22 cellular contexts compared by ENCODE assay signal in genomic region chr12:117142094-117142493, GRCh38. TPM values are rescaled to one million over a fixed set of nuclear protein-coding genes. Genes with fewer than 3 reads are reported as not detected.
DNase-seq lines count a peak whose midpoint lies in the region; ATAC-seq and TF ChIP-seq lines count a peak whose summit lies in the region.
"Had no signal": no experiment of that assay in that cellular context is flagged by ENCODE, and none has a peak within 500 bp of the region (broad histone marks: within the 10 kb centered on the region; RNA-seq: fewer than 3 reads in every experiment).

No MANE protein-coding gene starts in this region.

- peaks cover 7% of the 10 kb centered on the region; the same call in 2 of the 3 replicates for H3K4me1 Mint-ChIP-seq in GM23338
- peaks cover 14 to 22% (median 17%) of the 10 kb centered on the region in 3 donors for H3K4me1 Mint-ChIP-seq in IgD-negative memory B cell

- H3K36me3 Mint-ChIP-seq in GM23338 (ENCODE audit: low read depth), result peaks cover 18% of the 10 kb centered on the region
- H3K36me3 Mint-ChIP-seq in IgD-negative memory B cell, result peaks cover 10% of the 10 kb centered on the region
- H3K36me3 Mint-ChIP-seq: natural killer cell treated with Interleukin-12 subunit alpha and Interleukin-12 subunit beta and Interleukin-15 and Interleukin-18, amount 100 ng/mL, for 72 hours had no signal

- no peaks in the 10 kb centered on the region for H3K4me1 ChIP-seq in GM23338 (ENCODE audit: insufficient read depth)
- H3K4me1 ChIP-seq: adrenal gland had no signal

- H3K4me3 ChIP-seq in GM23338, result no peak overlapping the region
- H3K4me3 ChIP-seq: adrenal gland, heart left ventricle, skin epidermis had no signal

- H3K27ac Mint-ChIP-seq in GM23338 (no peak overlapping the region), IgD-negative memory B cell (peak overlapping the region; percentile 51 to 89 (median 88))
- H3K27ac Mint-ChIP-seq: natural killer cell treated with Interleukin-12 subunit alpha and Interleukin-12 subunit beta and Interleukin-15 and Interleukin-18, amount 100 ng/mL, for 72 hours had no signal

- intact Hi-C loops in sciatic nerve (cut with DNase I), result loop anchor here (10.0 kb wide), 1 partner anchor 117 kb away; no protein-coding TSS in a partner anchor

- in situ Hi-C loops in GM13976 (cut with MboI; ENCODE audit: low sequenced_read_pairs, unreplicated experiment), result no loop called here

- no peaks in the 10 kb centered on the region for H3K27me3 ChIP-seq in GM23338 (ENCODE audit: insufficient read depth)
- H3K27me3 ChIP-seq: adrenal gland, BE2C, heart left ventricle had no signal

- H3F3A ChIP-seq in GM23338 (replicated peaks; ENCODE audit: low read depth), result no peaks in the 10 kb centered on the region; the same call in 1 of the 2 replicates

- no peak for TF ChIP-seq CTCF in GM23338 (conservative IDR thresholded peaks at IDR 0.05; ENCODE audit: low read depth in 2 of 2)
- no peak for TF ChIP-seq CTCF in GM13976 (IDR thresholded peaks at IDR 0.05; ENCODE audit: borderline replicate concordance, control extremely low read depth, extremely low read depth, insufficient read depth, missing control alignments)

- H3K27me3 Mint-ChIP-seq in GM23338 (ENCODE audit: insufficient read depth, low read depth, poor library complexity) (peaks cover 6% of the 10 kb centered on the region), IgD-negative memory B cell (no peaks in the 10 kb centered on the region)
- H3K27me3 Mint-ChIP-seq: natural killer cell treated with Interleukin-12 subunit alpha and Interleukin-12 subunit beta and Interleukin-15 and Interleukin-18, amount 100 ng/mL, for 72 hours had no signal

- H3K4me3 Mint-ChIP-seq in GM23338 (no peak overlapping the region), IgD-negative memory B cell (peak overlapping the region in 2 of 4 donors; percentile 14 to 60)
- H3K4me3 Mint-ChIP-seq: natural killer cell treated with Interleukin-12 subunit alpha and Interleukin-12 subunit beta and Interleukin-15 and Interleukin-18, amount 100 ng/mL, for 72 hours had no signal

- ATAC-seq in GM18870 (IDR thresholded peaks at IDR 0.05; ENCODE audit: unreplicated experiment) (peak; percentile 40), GM23338 (no peak), sciatic nerve (peak; percentile 44)
- ATAC-seq: natural killer cell treated with Interleukin-12 subunit alpha and Interleukin-12 subunit beta and Interleukin-15 and Interleukin-18, amount 100 ng/mL, for 72 hours had no signal

- no peak overlapping the region for H2AFZ ChIP-seq in GM23338

- 0 out of 2 replicates have a peak overlapping the region, but pooled peaks have one; percentile 39 for H3K27ac ChIP-seq in GM23338 (ENCODE audit: low read depth)
- H3K27ac ChIP-seq: heart left ventricle had no signal

- no peaks in the 10 kb centered on the region for H3K9me2 ChIP-seq in GM23338 (ENCODE audit: insufficient read depth)

- DNase-seq in GM23338 (ENCODE audit: low spot score) (no peak), sciatic nerve (ENCODE audit: low spot score) (no peak), glomerular visceral epithelial cell (ENCODE audit: extremely low spot score) (no peak), GM13976 (ENCODE audit: low spot score) (no peak), anterior cingulate cortex (lab: John Stamatoyannopoulos, UW) (no peak), HUDEP-2 (lab: John Stamatoyannopoulos, UW; ENCODE audit: unreplicated experiment in 76 of 76) (no peak)
- DNase-seq: activated CD4-positive, CD25-positive, alpha-beta regulatory T cell treated with anti-CD3 and anti-CD28 coated beads, Interleukin-2, amount 50 U/mL, for 72 hours; adrenal gland; BE2C; effector CD8-positive, alpha-beta T cell; GF-D8; H7; heart left ventricle; mammary epithelial cell; NCI-H2029 treated with DMSO at 0.1 percent for 48 hours; NCI-H510A; SIG-M5; trophoblast cell had no signal

- no peaks in the 10 kb centered on the region for H3K36me3 ChIP-seq in GM23338 (ENCODE audit: insufficient read depth)

- no peaks in the 10 kb centered on the region for H3K9me3 Mint-ChIP-seq in GM23338
- H3K9me3 Mint-ChIP-seq in IgD-negative memory B cell, result no peaks in the 10 kb centered on the region
- H3K9me3 Mint-ChIP-seq: natural killer cell treated with Interleukin-12 subunit alpha and Interleukin-12 subunit beta and Interleukin-15 and Interleukin-18, amount 100 ng/mL, for 72 hours had no signal

- H4K20me1 ChIP-seq in GM23338 (replicated peaks; ENCODE audit: insufficient read depth), result no peaks in the 10 kb centered on the region; the same call in 1 of the 2 replicates

- no peak overlapping the region for H3K4me2 ChIP-seq in GM23338

- no peaks in the 10 kb centered on the region for H3K79me2 ChIP-seq in GM23338 (replicated peaks; ENCODE audit: insufficient read depth)

TF ChIP-seq in GM23338, 12 proteins besides CTCF, POLR2A, EP300 and RAD21:
- TF ChIP-seq JUNB (IDR thresholded peaks at IDR 0.05; ENCODE audit: unreplicated experiment), result no peak
- TF ChIP-seq STAT1 (IDR thresholded peaks at IDR 0.05; ENCODE audit: unreplicated experiment), result no peak
- TF ChIP-seq EZH2phosphoT487 (IDR thresholded peaks at IDR 0.05; ENCODE audit: unreplicated experiment), result no peak
TF ChIP-seq in GM23338: peak in this region for 0.

RNA-seq across cellular contexts. Expression of gene TESC, which starts 42.9 kb away (rescaled TPM):
- total RNA-seq in GM23338 (2014; rRNA removed; shearing (Covaris generic)), result 4.2 and 17.0 TPM in 2 replicates
- polyA plus RNA-seq in GM23338 (2016; fragmentation: Nextera tagmentation; extraction: Ambion mirVana) (10.4 and 12.0 TPM in 2 replicates), IgD-negative memory B cell (24.5 TPM)
- total RNA-seq in sciatic nerve, result 16.6 TPM
- polyA plus RNA-seq: mammary epithelial cell had no signal

RNA-seq across cellular contexts. Expression of gene FBXO21, which starts 48.2 kb away (rescaled TPM):
- 84.2 and 126 TPM in 2 replicates for total RNA-seq in GM23338 (2014; rRNA removed; shearing (Covaris generic))
- polyA plus RNA-seq in GM23338 (2016; fragmentation: Nextera tagmentation; extraction: Ambion mirVana) (46.3 and 46.4 TPM in 2 replicates), IgD-negative memory B cell (43.3 TPM)
- 42.9 TPM for total RNA-seq in sciatic nerve
